ENCODE assay signal across 30 cellular contexts in genomic region chr11:108916290-108916689, GRCh38.
A peak's percentile ranks its signal among the peaks of the same experiment; 100 is the strongest.
DNase-seq lines count a peak whose midpoint lies in the region; ATAC-seq and TF ChIP-seq lines count a peak whose summit lies in the region.
"Had no signal": no experiment of that assay in that cellular context is flagged by ENCODE, and none has a peak within 500 bp of the region (broad histone marks: within the 10 kb centered on the region; RNA-seq: fewer than 3 reads in every experiment).

No MANE protein-coding gene starts in this region.

- 28 to 41% methylated on average over 1 of the region's 1 CpG for WGBS in GM23248 (ENCODE audit: low coverage in 1 of 2, low lambda C conversion rate in 2 of 2, missing lambda C conversion rate in 2 of 2), 2 experiments

- H3K36me3 ChIP-seq in GM23248 (ENCODE audit: low read depth) (no peaks in the 10 kb centered on the region), SJSA1 (no peaks in the 10 kb centered on the region), skeletal muscle satellite cell (ENCODE audit: insufficient read depth, low read length) (no peaks in the 10 kb centered on the region)
- H3K36me3 ChIP-seq: colonic mucosa, HAP-1, neutrophil, Peyer's patch, sigmoid colon had no signal

- ATAC-seq in HG02840 (IDR thresholded peaks at IDR 0.05; ENCODE audit: low FRiP score, unreplicated experiment) (no peak), GM18511 (IDR thresholded peaks at IDR 0.05; ENCODE audit: unreplicated experiment) (no peak), GM19328 (IDR thresholded peaks at IDR 0.05; ENCODE audit: unreplicated experiment) (no peak)
- ATAC-seq: GM12878; naive thymus-derived CD4-positive, alpha-beta T cell; psoas muscle had no signal

- DNase-seq in GM23248: peak; percentile 38
- DNase-seq in SJSA1 (ENCODE audit: low read depth in 1 of 2, low spot score in 2 of 2): peak in 1 of 2 experiments; percentile 61
- peak; percentile 15 for DNase-seq in epithelial cell of esophagus (ENCODE audit: low read depth)
- DNase-seq in pons (ENCODE audit: low spot score): no peak
- DNase-seq: activated CD4-positive, alpha-beta T cell treated with anti-CD3 and anti-CD28 coated beads, Interleukin-2, amount 10 ng/mL, durations not matched to agents 24 days and 14 days; activated CD8-positive, alpha-beta memory T cell treated with anti-CD3 and anti-CD28 coated beads for 24 hours; activated T-cell treated with anti-CD3 and anti-CD28 coated beads for 4 hours; amygdala; CD4-positive, alpha-beta T cell; colonic mucosa; effector CD8-positive, alpha-beta T cell; foreskin melanocyte; Kasumi-1; naive thymus-derived CD4-positive, alpha-beta T cell; NCI-H1436 treated with DMSO at 0.1 percent for 48 hours; NCI-H2107; NCI-H748 treated with DMSO at 0.1 percent for 48 hours; Peyer's patch; psoas muscle; sigmoid colon; stimulated activated naive CD4-positive, alpha-beta T cell treated with Interleukin-2 at 50 U/mL for 16 hours; testis had no signal

- in situ Hi-C loops in GM23248 (cut with MboI): no loop called here

- H3K4me3 ChIP-seq in GM23248 (no peak overlapping the region), SJSA1 (no peak overlapping the region), epithelial cell of esophagus (ENCODE audit: low read length) (no peak overlapping the region), skeletal muscle satellite cell (ENCODE audit: low read length) (no peak overlapping the region)
- H3K4me3 ChIP-seq: colonic mucosa, GM12878, HAP-1, lung, Peyer's patch, psoas muscle, sigmoid colon, testis had no signal

- H3K4me2 ChIP-seq in GM23248 (ENCODE audit: unreplicated experiment): peak overlapping the region; percentile 5
- H3K4me2 ChIP-seq in skeletal muscle satellite cell (ENCODE audit: low read length): peak overlapping the region; percentile 35

- no peak for TF ChIP-seq CTCF in epithelial cell of esophagus (IDR thresholded peaks at IDR 0.05; ENCODE audit: insufficient read depth, low read depth, low read length, missing control alignments)

- H3K4me1 ChIP-seq in GM23248 (ENCODE audit: insufficient read depth) (peaks cover 32% of the 10 kb centered on the region), SJSA1 (replicated peaks) (peaks cover 45% of the 10 kb centered on the region), skeletal muscle satellite cell (ENCODE audit: control insufficient read depth, insufficient read depth, low read length) (peaks cover 37% of the 10 kb centered on the region)
- H3K4me1 ChIP-seq: colonic mucosa, Peyer's patch, sigmoid colon, testis had no signal

- no peaks in the 10 kb centered on the region for H3K79me2 ChIP-seq in GM23248 (ENCODE audit: insufficient read depth)

- no peak overlapping the region for H3K27ac ChIP-seq in GM23248
- peak overlapping the region; percentile 77 for H3K27ac ChIP-seq in SJSA1
- H3K27ac ChIP-seq: colonic mucosa, neutrophil, Peyer's patch, psoas muscle, sigmoid colon, testis had no signal

- H3K9me3 ChIP-seq in GM23248 (ENCODE audit: low read depth): no peaks in the 10 kb centered on the region
- H3K9me3 ChIP-seq in SJSA1 (replicated peaks): no peaks in the 10 kb centered on the region
- H3K9me3 ChIP-seq in skeletal muscle satellite cell (replicated peaks; ENCODE audit: low read length): no peaks in the 10 kb centered on the region
- H3K9me3 ChIP-seq: colonic mucosa, HAP-1, neutrophil, Peyer's patch, psoas muscle, sigmoid colon, testis had no signal

- H3F3A ChIP-seq in GM23248 (ENCODE audit: insufficient read depth): peaks cover 18% of the 10 kb centered on the region

- no peak overlapping the region for H2AFZ ChIP-seq in GM23248

- no peaks in the 10 kb centered on the region; the same call in 1 of the 2 replicates for H3K9me2 ChIP-seq in GM23248 (ENCODE audit: insufficient read depth)

- H3K9ac ChIP-seq in GM23248 (no peak overlapping the region), skeletal muscle satellite cell (ENCODE audit: low read depth, low read length) (no peak overlapping the region)

- H4K20me1 ChIP-seq in GM23248 (ENCODE audit: insufficient read depth): no peaks in the 10 kb centered on the region

- H3K27me3 ChIP-seq in GM23248 (replicated peaks; ENCODE audit: insufficient read depth): no peaks in the 10 kb centered on the region
- no peaks in the 10 kb centered on the region for H3K27me3 ChIP-seq in SJSA1 (replicated peaks)
- no peaks in the 10 kb centered on the region for H3K27me3 ChIP-seq in skeletal muscle satellite cell (ENCODE audit: control insufficient read depth, insufficient read depth, low read length)
- H3K27me3 ChIP-seq: colonic mucosa, neutrophil, Peyer's patch, sigmoid colon, testis had no signal
